Comparison of ENCODE assay signal across 1 cellular context in genomic region chr9:94725293-94725692, GRCh38.
TF ChIP-seq lines count a peak whose summit lies in the region.

No MANE protein-coding gene starts in this region.

TF ChIP-seq in HepG2, 621 proteins besides CTCF, POLR2A, EP300 and RAD21 (continued from another document):
- TF ChIP-seq, protein P1, sequence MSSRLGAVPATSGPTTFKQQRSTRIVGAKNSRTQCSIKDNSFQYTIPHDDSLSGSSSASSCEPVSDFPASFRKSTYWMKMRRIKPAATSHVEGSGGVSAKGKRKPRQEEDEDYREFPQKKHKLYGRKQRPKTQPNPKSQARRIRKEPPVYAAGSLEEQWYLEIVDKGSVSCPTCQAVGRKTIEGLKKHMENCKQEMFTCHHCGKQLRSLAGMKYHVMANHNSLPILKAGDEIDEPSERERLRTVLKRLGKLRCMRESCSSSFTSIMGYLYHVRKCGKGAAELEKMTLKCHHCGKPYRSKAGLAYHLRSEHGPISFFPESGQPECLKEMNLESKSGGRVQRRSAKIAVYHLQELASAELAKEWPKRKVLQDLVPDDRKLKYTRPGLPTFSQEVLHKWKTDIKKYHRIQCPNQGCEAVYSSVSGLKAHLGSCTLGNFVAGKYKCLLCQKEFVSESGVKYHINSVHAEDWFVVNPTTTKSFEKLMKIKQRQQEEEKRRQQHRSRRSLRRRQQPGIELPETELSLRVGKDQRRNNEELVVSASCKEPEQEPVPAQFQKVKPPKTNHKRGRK (CRISPR knock-in tag; IDR thresholded peaks at IDR 0.05), result no peak
- TF ChIP-seq SAFB2 (CRISPR knock-in tag; IDR thresholded peaks at IDR 0.05; ENCODE audit: borderline replicate concordance, low read depth), result no peak
- no peak for TF ChIP-seq ZNF746 (CRISPR knock-in tag; IDR thresholded peaks at IDR 0.05)
- TF ChIP-seq, protein P2, sequence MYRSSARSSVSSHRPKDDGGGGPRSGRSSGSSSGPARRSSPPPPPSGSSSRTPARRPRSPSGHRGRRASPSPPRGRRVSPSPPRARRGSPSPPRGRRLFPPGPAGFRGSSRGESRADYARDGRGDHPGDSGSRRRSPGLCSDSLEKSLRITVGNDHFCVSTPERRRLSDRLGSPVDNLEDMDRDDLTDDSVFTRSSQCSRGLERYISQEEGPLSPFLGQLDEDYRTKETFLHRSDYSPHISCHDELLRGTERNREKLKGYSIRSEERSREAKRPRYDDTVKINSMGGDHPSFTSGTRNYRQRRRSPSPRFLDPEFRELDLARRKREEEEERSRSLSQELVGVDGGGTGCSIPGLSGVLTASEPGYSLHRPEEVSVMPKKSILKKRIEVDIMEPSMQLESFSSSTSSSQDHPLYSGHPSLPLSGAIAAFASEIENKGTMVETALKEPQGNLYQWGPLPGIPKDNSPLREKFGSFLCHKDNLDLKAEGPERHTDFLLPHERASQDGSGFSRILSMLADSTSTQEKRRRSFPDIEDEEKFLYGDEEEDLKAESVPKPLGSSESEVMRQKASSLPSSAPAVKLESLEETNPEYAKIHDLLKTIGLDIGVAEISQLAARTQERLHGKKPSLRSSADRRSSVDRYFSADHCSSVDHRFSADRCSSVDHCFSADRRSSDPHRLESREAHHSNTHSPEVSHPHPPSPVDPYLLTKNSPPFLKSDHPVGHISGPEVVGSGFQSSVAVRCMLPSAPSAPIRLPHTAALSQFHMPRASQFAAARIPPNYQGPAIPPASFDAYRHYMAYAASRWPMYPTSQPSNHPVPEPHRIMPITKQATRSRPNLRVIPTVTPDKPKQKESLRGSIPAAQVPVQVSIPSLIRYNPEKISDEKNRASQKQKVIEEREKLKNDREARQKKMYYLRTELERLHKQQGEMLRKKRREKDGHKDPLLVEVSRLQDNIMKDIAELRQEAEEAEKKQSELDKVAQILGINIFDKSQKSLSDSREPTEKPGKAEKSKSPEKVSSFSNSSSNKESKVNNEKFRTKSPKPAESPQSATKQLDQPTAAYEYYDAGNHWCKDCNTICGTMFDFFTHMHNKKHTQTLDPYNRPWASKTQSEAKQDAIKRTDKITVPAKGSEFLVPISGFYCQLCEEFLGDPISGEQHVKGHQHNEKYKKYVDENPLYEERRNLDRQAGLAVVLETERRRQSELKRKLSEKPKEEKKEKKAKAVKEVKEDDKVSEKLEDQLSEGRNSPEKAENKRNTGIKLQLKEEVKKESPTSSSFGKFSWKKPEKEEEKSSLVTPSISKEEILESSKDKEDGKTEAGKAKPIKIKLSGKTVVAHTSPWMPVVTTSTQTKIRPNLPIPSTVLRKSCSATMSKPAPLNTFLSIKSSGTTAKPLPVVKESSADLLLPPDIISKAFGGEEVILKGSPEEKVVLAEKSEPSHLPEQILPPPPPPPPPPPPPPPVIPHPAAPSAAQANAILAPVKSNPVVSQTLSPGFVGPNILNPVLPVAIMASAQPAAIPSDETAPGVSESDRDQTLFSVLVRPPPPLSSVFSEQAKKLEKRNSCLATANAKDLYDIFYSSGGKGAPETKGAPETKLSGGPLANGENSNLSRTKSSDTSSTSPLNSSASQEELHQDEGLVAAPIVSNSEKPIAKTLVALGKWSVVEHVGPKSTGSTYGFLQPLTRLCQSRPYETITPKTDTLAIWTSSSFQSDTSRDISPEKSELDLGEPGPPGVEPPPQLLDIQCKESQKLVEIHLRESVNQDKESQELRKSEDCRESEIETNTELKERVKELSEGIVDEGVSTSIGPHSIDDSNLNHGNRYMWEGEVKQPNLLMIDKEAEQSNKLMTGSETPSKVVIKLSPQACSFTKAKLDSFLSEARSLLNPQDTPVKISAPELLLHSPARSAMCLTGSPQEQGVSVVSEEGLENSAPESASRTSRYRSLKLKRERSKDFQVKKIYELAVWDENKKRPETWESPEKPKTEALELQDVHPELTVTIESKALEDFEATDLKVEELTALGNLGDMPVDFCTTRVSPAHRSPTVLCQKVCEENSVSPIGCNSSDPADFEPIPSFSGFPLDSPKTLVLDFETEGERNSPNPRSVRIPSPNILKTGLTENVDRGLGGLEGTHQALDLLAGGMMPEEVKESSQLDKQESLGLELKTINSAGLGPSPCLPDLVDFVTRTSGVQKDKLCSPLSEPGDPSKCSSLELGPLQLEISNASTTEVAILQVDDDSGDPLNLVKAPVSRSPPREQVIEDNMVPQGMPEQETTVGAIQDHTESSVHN (CRISPR knock-in tag; IDR thresholded peaks at IDR 0.05), result no peak
